In genomic region chr3:72388117-72388516, GRCh38 we compare ENCODE assay signal across 20 cellular contexts.
"Had no signal": no experiment of that assay in that cellular context is flagged by ENCODE, and none has a peak within 500 bp of the region (broad histone marks: within the 10 kb centered on the region; RNA-seq: fewer than 3 reads in every experiment).

No MANE protein-coding gene starts in this region.

- H3K4me1 ChIP-seq: uterus had no signal

- H3K27ac ChIP-seq: epithelial cell of prostate, tibial artery, uterus had no signal

- H3K27me3 Mint-ChIP-seq: activated B cell treated with CpG ODN at 0.5 μM for 24 hours; activated CD8-positive, alpha-beta T cell treated with anti-CD3 and anti-CD28 coated beads for 36 hours; activated naive CD4-positive, alpha-beta T cell treated with anti-CD3 and anti-CD28 coated beads, Interleukin-2, amount 10 ng/mL, durations not matched to agents 7 days and 5 days; activated T-cell treated with anti-CD3 and anti-CD28 coated beads, Interleukin-2, amount 50 U/mL, for 24 hours; effector memory CD8-positive, alpha-beta T cell had no signal

- H3K4me3 Mint-ChIP-seq: activated B cell treated with CpG ODN at 0.5 μM for 24 hours; activated CD8-positive, alpha-beta T cell treated with anti-CD3 and anti-CD28 coated beads for 36 hours; activated naive CD4-positive, alpha-beta T cell treated with anti-CD3 and anti-CD28 coated beads, Interleukin-2, amount 10 ng/mL, durations not matched to agents 7 days and 5 days; activated T-cell treated with anti-CD3 and anti-CD28 coated beads, Interleukin-2, amount 50 U/mL, for 24 hours; effector memory CD8-positive, alpha-beta T cell; mesothelial cell of epicardium; nephron; T-helper 2 cell treated with Interferon-gamma antibody and Interleukin-4, amounts not matched to agents 5 μg/mL and 100 μg/mL, for 36 hours had no signal

- H3K27me3 ChIP-seq: tibial artery, uterus had no signal

- H3K9me3 Mint-ChIP-seq: activated B cell treated with CpG ODN at 0.5 μM for 24 hours; activated CD8-positive, alpha-beta T cell treated with anti-CD3 and anti-CD28 coated beads for 36 hours; activated naive CD4-positive, alpha-beta T cell treated with anti-CD3 and anti-CD28 coated beads, Interleukin-2, amount 10 ng/mL, durations not matched to agents 7 days and 5 days; activated T-cell treated with anti-CD3 and anti-CD28 coated beads, Interleukin-2, amount 50 U/mL, for 24 hours; effector memory CD8-positive, alpha-beta T cell; mesothelial cell of epicardium; nephron; T-helper 2 cell treated with Interferon-gamma antibody and Interleukin-4, amounts not matched to agents 5 μg/mL and 100 μg/mL, for 36 hours had no signal

- FAIRE-seq: TTC549 had no signal

- H3K27ac Mint-ChIP-seq: activated B cell treated with CpG ODN at 0.5 μM for 24 hours; activated CD8-positive, alpha-beta T cell treated with anti-CD3 and anti-CD28 coated beads for 36 hours; activated naive CD4-positive, alpha-beta T cell treated with anti-CD3 and anti-CD28 coated beads, Interleukin-2, amount 10 ng/mL, durations not matched to agents 7 days and 5 days; activated T-cell treated with anti-CD3 and anti-CD28 coated beads, Interleukin-2, amount 50 U/mL, for 24 hours; effector memory CD8-positive, alpha-beta T cell; mesothelial cell of epicardium; nephron; T-helper 2 cell treated with Interferon-gamma antibody and Interleukin-4, amounts not matched to agents 5 μg/mL and 100 μg/mL, for 36 hours had no signal

- H3K36me3 Mint-ChIP-seq: mesothelial cell of epicardium had no signal

- H3K9me3 ChIP-seq: tibial artery, uterus had no signal

- H3K36me3 ChIP-seq: tibial artery, uterus had no signal

- DNase-seq: activated B cell treated with CpG ODN at 0.5 μM for 24 hours; activated CD4-positive, alpha-beta T cell treated with anti-CD3 and anti-CD28 coated beads for 48 hours; activated CD8-positive, alpha-beta T cell treated with anti-CD3 and anti-CD28 coated beads for 36 hours; activated effector memory CD4-positive, alpha-beta T cell treated with Interleukin-2 at 50 U/mL for 16 hours; activated naive CD4-positive, alpha-beta T cell treated with anti-CD3 and anti-CD28 coated beads, Interleukin-2, amount 10 ng/mL, durations not matched to agents 7 days and 5 days; activated T-cell treated with anti-CD3 and anti-CD28 coated beads, Interleukin-2, amount 50 U/mL, for 24 hours; dermis blood vessel endothelial cell; effector memory CD8-positive, alpha-beta T cell; foreskin fibroblast; nucleus accumbens; posterior cingulate gyrus; retina; stimulated activated naive CD4-positive, alpha-beta T cell; tibial artery; uterus had no signal

- ATAC-seq: activated CD8-positive, alpha-beta T cell treated with anti-CD3 and anti-CD28 coated beads for 36 hours; effector memory CD8-positive, alpha-beta T cell had no signal

- H3K4me3 ChIP-seq: tibial artery, uterus had no signal
